ENCODE assay signal across 2 cellular contexts in the genomic region with DNA sequence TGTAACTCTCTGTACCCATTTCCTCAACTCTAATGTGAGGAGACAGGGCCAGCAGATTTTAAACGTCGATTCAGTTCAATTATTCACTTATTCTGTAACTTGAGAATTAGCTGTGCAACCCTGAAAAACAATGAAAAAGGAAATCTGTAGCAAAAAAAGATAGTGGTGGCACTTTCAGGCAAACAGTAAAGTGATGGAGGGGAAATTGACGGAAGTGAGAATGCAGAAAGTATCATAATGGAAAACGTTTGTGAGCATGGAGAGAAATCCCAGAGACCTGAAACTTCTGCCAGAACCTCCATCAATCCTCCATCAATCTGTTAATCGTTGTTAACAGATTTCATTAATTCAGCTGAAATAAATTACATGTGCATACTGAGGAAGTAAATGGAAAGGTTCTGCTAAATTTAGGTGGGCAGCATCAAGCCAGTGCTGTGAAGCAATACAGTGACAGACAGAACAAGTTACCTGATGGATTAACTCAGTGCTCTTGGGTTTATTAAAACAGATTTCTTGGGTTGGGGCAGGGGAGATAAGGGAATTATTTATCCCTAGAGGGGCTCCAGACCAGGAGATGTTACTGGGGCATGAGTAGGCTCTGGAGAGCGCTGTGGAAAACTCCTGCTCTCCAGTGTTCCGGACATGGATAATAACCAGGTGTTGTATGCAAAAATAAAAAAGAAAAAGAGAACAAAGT.
TF ChIP-seq lines count a peak whose summit lies in the region.

No MANE protein-coding gene starts in this region.

TF ChIP-seq in HepG2, 621 proteins besides CTCF, POLR2A, EP300 and RAD21:
- TF ChIP-seq RBFOX2 (IDR thresholded peaks at IDR 0.05; ENCODE audit: low read depth, low read length) = 0 out of 2 replicates have a peak, but pooled peaks have one; percentile 16
- TF ChIP-seq ZBTB42 (CRISPR knock-in tag; IDR thresholded peaks at IDR 0.05) = no peak
- no peak for TF ChIP-seq SSRP1 (CRISPR knock-in tag; IDR thresholded peaks at IDR 0.05)
- no peak for TF ChIP-seq SMAD1 (CRISPR knock-in tag; IDR thresholded peaks at IDR 0.05; ENCODE audit: borderline replicate concordance, low read depth)
- TF ChIP-seq, protein P1, sequence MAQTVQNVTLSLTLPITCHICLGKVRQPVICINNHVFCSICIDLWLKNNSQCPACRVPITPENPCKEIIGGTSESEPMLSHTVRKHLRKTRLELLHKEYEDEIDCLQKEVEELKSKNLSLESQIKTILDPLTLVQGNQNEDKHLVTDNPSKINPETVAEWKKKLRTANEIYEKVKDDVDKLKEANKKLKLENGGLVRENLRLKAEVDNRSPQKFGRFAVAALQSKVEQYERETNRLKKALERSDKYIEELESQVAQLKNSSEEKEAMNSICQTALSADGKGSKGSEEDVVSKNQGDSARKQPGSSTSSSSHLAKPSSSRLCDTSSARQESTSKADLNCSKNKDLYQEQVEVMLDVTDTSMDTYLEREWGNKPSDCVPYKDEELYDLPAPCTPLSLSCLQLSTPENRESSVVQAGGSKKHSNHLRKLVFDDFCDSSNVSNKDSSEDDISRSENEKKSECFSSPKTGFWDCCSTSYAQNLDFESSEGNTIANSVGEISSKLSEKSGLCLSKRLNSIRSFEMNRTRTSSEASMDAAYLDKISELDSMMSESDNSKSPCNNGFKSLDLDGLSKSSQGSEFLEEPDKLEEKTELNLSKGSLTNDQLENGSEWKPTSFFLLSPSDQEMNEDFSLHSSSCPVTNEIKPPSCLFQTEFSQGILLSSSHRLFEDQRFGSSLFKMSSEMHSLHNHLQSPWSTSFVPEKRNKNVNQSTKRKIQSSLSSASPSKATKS (CRISPR knock-in tag; IDR thresholded peaks at IDR 0.05) = no peak
- TF ChIP-seq ASH2L (IDR thresholded peaks at IDR 0.05; ENCODE audit: insufficient read length, low read depth, low read length) = no peak
- TF ChIP-seq, protein P2, sequence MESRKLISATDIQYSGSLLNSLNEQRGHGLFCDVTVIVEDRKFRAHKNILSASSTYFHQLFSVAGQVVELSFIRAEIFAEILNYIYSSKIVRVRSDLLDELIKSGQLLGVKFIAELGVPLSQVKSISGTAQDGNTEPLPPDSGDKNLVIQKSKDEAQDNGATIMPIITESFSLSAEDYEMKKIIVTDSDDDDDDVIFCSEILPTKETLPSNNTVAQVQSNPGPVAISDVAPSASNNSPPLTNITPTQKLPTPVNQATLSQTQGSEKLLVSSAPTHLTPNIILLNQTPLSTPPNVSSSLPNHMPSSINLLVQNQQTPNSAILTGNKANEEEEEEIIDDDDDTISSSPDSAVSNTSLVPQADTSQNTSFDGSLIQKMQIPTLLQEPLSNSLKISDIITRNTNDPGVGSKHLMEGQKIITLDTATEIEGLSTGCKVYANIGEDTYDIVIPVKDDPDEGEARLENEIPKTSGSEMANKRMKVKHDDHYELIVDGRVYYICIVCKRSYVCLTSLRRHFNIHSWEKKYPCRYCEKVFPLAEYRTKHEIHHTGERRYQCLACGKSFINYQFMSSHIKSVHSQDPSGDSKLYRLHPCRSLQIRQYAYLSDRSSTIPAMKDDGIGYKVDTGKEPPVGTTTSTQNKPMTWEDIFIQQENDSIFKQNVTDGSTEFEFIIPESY (CRISPR knock-in tag; IDR thresholded peaks at IDR 0.05) = no peak
- TF ChIP-seq, protein P3, sequence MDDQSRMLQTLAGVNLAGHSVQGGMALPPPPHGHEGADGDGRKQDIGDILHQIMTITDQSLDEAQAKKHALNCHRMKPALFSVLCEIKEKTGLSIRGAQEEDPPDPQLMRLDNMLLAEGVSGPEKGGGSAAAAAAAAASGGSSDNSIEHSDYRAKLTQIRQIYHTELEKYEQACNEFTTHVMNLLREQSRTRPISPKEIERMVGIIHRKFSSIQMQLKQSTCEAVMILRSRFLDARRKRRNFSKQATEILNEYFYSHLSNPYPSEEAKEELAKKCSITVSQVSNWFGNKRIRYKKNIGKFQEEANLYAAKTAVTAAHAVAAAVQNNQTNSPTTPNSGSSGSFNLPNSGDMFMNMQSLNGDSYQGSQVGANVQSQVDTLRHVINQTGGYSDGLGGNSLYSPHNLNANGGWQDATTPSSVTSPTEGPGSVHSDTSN (CRISPR knock-in tag; IDR thresholded peaks at IDR 0.05; ENCODE audit: borderline replicate concordance) = no peak
- TF ChIP-seq, protein P4, sequence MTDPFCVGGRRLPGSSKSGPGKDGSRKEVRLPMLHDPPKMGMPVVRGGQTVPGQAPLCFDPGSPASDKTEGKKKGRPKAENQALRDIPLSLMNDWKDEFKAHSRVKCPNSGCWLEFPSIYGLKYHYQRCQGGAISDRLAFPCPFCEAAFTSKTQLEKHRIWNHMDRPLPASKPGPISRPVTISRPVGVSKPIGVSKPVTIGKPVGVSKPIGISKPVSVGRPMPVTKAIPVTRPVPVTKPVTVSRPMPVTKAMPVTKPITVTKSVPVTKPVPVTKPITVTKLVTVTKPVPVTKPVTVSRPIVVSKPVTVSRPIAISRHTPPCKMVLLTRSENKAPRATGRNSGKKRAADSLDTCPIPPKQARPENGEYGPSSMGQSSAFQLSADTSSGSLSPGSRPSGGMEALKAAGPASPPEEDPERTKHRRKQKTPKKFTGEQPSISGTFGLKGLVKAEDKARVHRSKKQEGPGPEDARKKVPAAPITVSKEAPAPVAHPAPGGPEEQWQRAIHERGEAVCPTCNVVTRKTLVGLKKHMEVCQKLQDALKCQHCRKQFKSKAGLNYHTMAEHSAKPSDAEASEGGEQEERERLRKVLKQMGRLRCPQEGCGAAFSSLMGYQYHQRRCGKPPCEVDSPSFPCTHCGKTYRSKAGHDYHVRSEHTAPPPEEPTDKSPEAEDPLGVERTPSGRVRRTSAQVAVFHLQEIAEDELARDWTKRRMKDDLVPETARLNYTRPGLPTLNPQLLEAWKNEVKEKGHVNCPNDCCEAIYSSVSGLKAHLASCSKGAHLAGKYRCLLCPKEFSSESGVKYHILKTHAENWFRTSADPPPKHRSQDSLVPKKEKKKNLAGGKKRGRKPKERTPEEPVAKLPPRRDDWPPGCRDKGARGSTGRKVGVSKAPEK (CRISPR knock-in tag; IDR thresholded peaks at IDR 0.05; ENCODE audit: borderline replicate concordance) = no peak

TF ChIP-seq in SK-N-SH, 30 proteins besides CTCF, POLR2A, EP300 and RAD21:
- TF ChIP-seq YY1 (IDR thresholded peaks at IDR 0.05; ENCODE audit: low read depth) (no peak), JUND (IDR thresholded peaks at IDR 0.05) (no peak), ELF1 (IDR thresholded peaks at IDR 0.05) (no peak), NFIC (IDR thresholded peaks at IDR 0.05; ENCODE audit: borderline replicate concordance) (no peak), SIN3A (IDR thresholded peaks at IDR 0.05; ENCODE audit: borderline replicate concordance, low read depth, low read length) (no peak), FOSL2 (IDR thresholded peaks at IDR 0.05; ENCODE audit: borderline replicate concordance, low read depth) (no peak), GABPA (IDR thresholded peaks at IDR 0.05; ENCODE audit: low read depth) (no peak), RFX5 (IDR thresholded peaks at IDR 0.05; ENCODE audit: low read length) (no peak), TEAD4 (IDR thresholded peaks at IDR 0.05; ENCODE audit: borderline replicate concordance, insufficient read depth) (no peak), MEF2A (IDR thresholded peaks at IDR 0.05; ENCODE audit: borderline replicate concordance, low read depth) (no peak), FOXM1 (IDR thresholded peaks at IDR 0.05; ENCODE audit: low read depth) (no peak), NRF1 (IDR thresholded peaks at IDR 0.05; ENCODE audit: low read depth, low read length) (no peak), TAF1 (IDR thresholded peaks at IDR 0.05; ENCODE audit: borderline replicate concordance, low read depth, low read length) (no peak), TCF12 (IDR thresholded peaks at IDR 0.05) (no peak), SMC3 (IDR thresholded peaks at IDR 0.05; ENCODE audit: low read depth, low read length) (no peak), GATA2 (CRISPR knock-in tag; IDR thresholded peaks at IDR 0.05) (peak; percentile 67), MXI1 (IDR thresholded peaks at IDR 0.05; ENCODE audit: low read depth, low read length) (peak; percentile 22; the same call in 1 of the 2 replicates), RCOR1 (IDR thresholded peaks at IDR 0.05; ENCODE audit: low read length) (peak; percentile 5; the same call in 1 of the 2 replicates), FOXJ3 (CRISPR knock-in tag; IDR thresholded peaks at IDR 0.05) (no peak)
- TF ChIP-seq, protein P5, sequence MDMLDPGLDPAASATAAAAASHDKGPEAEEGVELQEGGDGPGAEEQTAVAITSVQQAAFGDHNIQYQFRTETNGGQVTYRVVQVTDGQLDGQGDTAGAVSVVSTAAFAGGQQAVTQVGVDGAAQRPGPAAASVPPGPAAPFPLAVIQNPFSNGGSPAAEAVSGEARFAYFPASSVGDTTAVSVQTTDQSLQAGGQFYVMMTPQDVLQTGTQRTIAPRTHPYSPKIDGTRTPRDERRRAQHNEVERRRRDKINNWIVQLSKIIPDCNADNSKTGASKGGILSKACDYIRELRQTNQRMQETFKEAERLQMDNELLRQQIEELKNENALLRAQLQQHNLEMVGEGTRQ (IDR thresholded peaks at IDR 0.05; ENCODE audit: borderline replicate concordance, low read depth, low read length) = no peak
- TF ChIP-seq, protein P6, sequence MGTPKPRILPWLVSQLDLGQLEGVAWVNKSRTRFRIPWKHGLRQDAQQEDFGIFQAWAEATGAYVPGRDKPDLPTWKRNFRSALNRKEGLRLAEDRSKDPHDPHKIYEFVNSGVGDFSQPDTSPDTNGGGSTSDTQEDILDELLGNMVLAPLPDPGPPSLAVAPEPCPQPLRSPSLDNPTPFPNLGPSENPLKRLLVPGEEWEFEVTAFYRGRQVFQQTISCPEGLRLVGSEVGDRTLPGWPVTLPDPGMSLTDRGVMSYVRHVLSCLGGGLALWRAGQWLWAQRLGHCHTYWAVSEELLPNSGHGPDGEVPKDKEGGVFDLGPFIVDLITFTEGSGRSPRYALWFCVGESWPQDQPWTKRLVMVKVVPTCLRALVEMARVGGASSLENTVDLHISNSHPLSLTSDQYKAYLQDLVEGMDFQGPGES (IDR thresholded peaks at IDR 0.05; ENCODE audit: low read depth, low read length) = no peak
- TF ChIP-seq, protein P7, sequence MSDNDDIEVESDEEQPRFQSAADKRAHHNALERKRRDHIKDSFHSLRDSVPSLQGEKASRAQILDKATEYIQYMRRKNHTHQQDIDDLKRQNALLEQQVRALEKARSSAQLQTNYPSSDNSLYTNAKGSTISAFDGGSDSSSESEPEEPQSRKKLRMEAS (IDR thresholded peaks at IDR 0.05; ENCODE audit: low read depth) = no peak
- TF ChIP-seq, protein P8, sequence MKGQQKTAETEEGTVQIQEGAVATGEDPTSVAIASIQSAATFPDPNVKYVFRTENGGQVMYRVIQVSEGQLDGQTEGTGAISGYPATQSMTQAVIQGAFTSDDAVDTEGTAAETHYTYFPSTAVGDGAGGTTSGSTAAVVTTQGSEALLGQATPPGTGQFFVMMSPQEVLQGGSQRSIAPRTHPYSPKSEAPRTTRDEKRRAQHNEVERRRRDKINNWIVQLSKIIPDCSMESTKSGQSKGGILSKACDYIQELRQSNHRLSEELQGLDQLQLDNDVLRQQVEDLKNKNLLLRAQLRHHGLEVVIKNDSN (IDR thresholded peaks at IDR 0.05; ENCODE audit: borderline replicate concordance, low read depth) = no peak
- TF ChIP-seq, protein P2 (IDR thresholded peaks at IDR 0.05; ENCODE audit: borderline replicate concordance, low read depth) = no peak
TF ChIP-seq in SK-N-SH: peak in this region for 3.
